25 cellular contexts compared by ENCODE assay signal in the genomic region with DNA sequence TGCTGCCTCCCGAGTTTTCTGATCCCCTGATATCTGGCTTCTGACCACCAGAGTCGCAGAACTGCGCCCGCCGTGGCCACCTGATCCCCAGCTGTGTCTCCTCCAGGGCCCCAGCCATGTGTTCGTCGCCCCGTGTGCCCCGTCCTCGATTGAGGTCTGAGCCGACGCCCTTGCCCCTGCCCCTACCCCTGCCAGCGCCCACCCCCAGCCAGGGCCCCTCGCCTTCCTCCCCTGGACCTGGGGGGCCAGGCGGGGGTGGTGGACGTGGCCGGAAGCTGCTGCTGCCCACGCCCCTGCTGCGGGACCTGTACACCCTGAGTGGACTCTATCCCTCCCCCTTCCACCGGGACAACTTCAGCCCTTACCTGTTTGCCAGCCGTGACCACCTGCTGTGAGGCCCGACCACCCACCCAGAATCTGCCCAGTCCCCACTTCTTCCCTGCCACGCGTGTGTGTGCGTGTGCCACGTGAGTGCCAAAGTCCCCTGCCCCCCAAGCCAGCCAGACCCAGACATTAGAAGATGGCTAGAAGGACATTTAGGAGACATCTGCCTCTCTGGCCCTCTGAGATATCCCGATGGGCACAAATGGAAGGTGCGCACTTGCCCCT.
"Had no signal": no experiment of that assay in that cellular context is flagged by ENCODE, and none has a peak within 500 bp of the region (broad histone marks: within the 10 kb centered on the region; RNA-seq: fewer than 3 reads in every experiment).

No MANE protein-coding gene starts in this region.

- H3K9ac ChIP-seq: neural progenitor cell had no signal

- H3K4me2 ChIP-seq: hepatocyte, neural progenitor cell had no signal

- H3K27ac ChIP-seq: hepatocyte, left ventricle myocardium inferior, neural progenitor cell, neutrophil, ovary, right atrium auricular region, right lobe of liver, skin epidermis had no signal

- H3K79me2 ChIP-seq: hepatocyte had no signal

- H2AFZ ChIP-seq: hepatocyte, neural progenitor cell had no signal

- H3K4me1 Mint-ChIP-seq: mesothelial cell of epicardium, natural killer cell had no signal

- H3K4me1 ChIP-seq: right atrium auricular region, uterus had no signal

- H3K4me3 ChIP-seq: hepatocyte, left ventricle myocardium inferior, lung, neural progenitor cell, ovary, right atrium auricular region, right lobe of liver, skin epidermis, tibial nerve, uterus had no signal

- H3K27ac Mint-ChIP-seq: mesothelial cell of epicardium; natural killer cell; nephron progenitor cell; neural progenitor cell; progenitor cell of endocrine pancreas; stimulated activated naive CD8-positive, alpha-beta T cell treated with anti-CD3 and anti-CD28 coated beads, Interleukin-15, Interleukin-2, amounts not matched to agents 100 ng/mL and 50 ng/mL, for 24 hours; type B pancreatic cell had no signal

- H3K9me3 ChIP-seq: left ventricle myocardium inferior, neutrophil, ovary, right atrium auricular region, right lobe of liver, tibial nerve, uterus had no signal

- H3K36me3 Mint-ChIP-seq: natural killer cell, neural progenitor cell, type B pancreatic cell had no signal

- H3K27me3 Mint-ChIP-seq: naive B cell; stimulated activated naive CD8-positive, alpha-beta T cell treated with anti-CD3 and anti-CD28 coated beads, Interleukin-15, Interleukin-2, amounts not matched to agents 100 ng/mL and 50 ng/mL, for 24 hours had no signal

- ATAC-seq: natural killer cell, right lobe of liver had no signal

- H3K4me3 Mint-ChIP-seq: mesothelial cell of epicardium; natural killer cell; nephron progenitor cell; neural progenitor cell; stimulated activated effector memory CD8-positive, alpha-beta T cell treated with anti-CD3 and anti-CD28 coated beads, Interleukin-12 subunit alpha, Interleukin-12 subunit beta, amount 100 ng/mL, for 72 hours; stimulated activated naive CD8-positive, alpha-beta T cell treated with anti-CD3 and anti-CD28 coated beads, Interleukin-15, Interleukin-2, amounts not matched to agents 100 ng/mL and 50 ng/mL, for 24 hours; type B pancreatic cell had no signal

- H3K27me3 ChIP-seq: hepatocyte, neutrophil, ovary, right atrium auricular region, right lobe of liver, tibial nerve, uterus had no signal

- H3K9me3 Mint-ChIP-seq: mesothelial cell of epicardium; naive B cell; natural killer cell; nephron progenitor cell; neural progenitor cell; stimulated activated effector memory CD8-positive, alpha-beta T cell treated with anti-CD3 and anti-CD28 coated beads, Interleukin-12 subunit alpha, Interleukin-12 subunit beta, amount 100 ng/mL, for 72 hours; stimulated activated naive CD8-positive, alpha-beta T cell treated with anti-CD3 and anti-CD28 coated beads, Interleukin-15, Interleukin-2, amounts not matched to agents 100 ng/mL and 50 ng/mL, for 24 hours; type B pancreatic cell had no signal

- DNase-seq: islet precursor cell; left ventricle myocardium inferior; mesendoderm; naive B cell; natural killer cell; nephron progenitor cell; occipital lobe; ovary; stimulated activated CD4-positive, alpha-beta T cell treated with anti-CD3 and anti-CD28 coated beads, Interleukin-12 subunit alpha, Interleukin-12 subunit beta, amount 100 ng/mL, for 4 hours; stimulated activated CD4-positive, alpha-beta T cell treated with anti-CD3 and anti-CD28 coated beads, Interleukin-15, amount 100 ng/mL, for 24 hours; stimulated activated CD4-positive, alpha-beta T cell treated with anti-CD3 and anti-CD28 coated beads, Interleukin-4, amount 100 ng/mL, for 24 hours; uterus had no signal

- H3K36me3 ChIP-seq: neural progenitor cell, ovary, right lobe of liver, uterus had no signal
